ENCODE assay signal across 27 cellular contexts in the genomic region with DNA sequence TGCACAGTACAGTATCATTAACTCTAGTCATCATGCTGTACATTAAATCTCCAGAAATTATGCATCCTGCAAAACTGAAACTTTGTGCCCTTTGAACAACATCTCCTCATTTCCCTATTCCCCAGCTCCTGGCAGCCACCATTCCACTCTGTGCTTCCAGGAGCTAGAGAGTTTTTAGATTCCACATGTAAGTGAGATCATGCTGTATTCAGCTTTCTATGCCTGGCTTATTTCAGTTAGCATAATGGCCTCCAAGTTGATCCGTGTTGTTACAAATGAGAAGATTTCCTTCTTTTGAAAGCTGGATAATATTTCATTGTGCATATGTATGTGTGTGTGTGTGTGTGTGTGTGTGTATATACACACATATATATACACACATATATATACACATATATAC.
DNase-seq lines count a peak whose midpoint lies in the region; TF ChIP-seq lines count a peak whose summit lies in the region.
"Had no signal": no experiment of that assay in that cellular context is flagged by ENCODE, and none has a peak within 500 bp of the region (broad histone marks: within the 10 kb centered on the region; RNA-seq: fewer than 3 reads in every experiment).

No MANE protein-coding gene starts in this region.

- no peaks in the 10 kb centered on the region for H3K9me3 ChIP-seq in esophagus muscularis mucosa
- H3K9me3 ChIP-seq: A549; BE2C; BLaER1; BLaER1 treated with 17β-estradiol and CSF1 and Interleukin-3, amounts not matched to agents 10 nM and 100 nM; Caco-2 had no signal

- no peak for TF ChIP-seq CTCF in esophagus muscularis mucosa (IDR thresholded peaks at IDR 0.05)

- H3K27me3 ChIP-seq in esophagus muscularis mucosa = no peaks in the 10 kb centered on the region
- H3K27me3 ChIP-seq: BE2C; BLaER1; BLaER1 treated with 17β-estradiol and CSF1 and Interleukin-3, amounts not matched to agents 10 nM and 100 nM had no signal

- TF ChIP-seq POLR2A in esophagus muscularis mucosa (IDR thresholded peaks at IDR 0.05; ENCODE audit: low read depth) = no peak

- H3K4me3 ChIP-seq in esophagus muscularis mucosa = no peak overlapping the region
- H3K4me3 ChIP-seq: A549; BLaER1; BLaER1 treated with 17β-estradiol and CSF1 and Interleukin-3, amounts not matched to agents 10 nM and 100 nM had no signal

- no peak for TF ChIP-seq EP300 in esophagus muscularis mucosa (IDR thresholded peaks at IDR 0.05)

- 71% methylated on average over 1 of the region's 1 CpG for WGBS in esophagus muscularis mucosa

- intact Hi-C loops in esophagus muscularis mucosa (cut with DNase I) = no loop called here

- DNase-seq in esophagus muscularis mucosa (ENCODE audit: extremely low spot score) = peak; percentile 62
- DNase-seq in epidermal melanocyte (ENCODE audit: insufficient read length, low spot score) = no peak
- DNase-seq: 8988T; ACHN; AML-193; BE2C; C1 segment of cervical spinal cord; Caco-2; Calu3; CD4-positive, alpha-beta memory T cell; CD4-positive, alpha-beta T cell; CD4-positive, CD25-positive, alpha-beta regulatory T cell; CD8-positive, alpha-beta memory T cell; CD8-positive, alpha-beta T cell; COR-L47; DMS 273 treated with DMSO at 0.1 percent for 48 hours; DMS153; DMS53; DMS79; DMS79 treated with DMSO at 0.1 percent for 48 hours; DND-41; EL had no signal

- H3K4me1 ChIP-seq in esophagus muscularis mucosa = peaks cover 0 to 1% (median 0%) of the 10 kb centered on the region in 4 donors
- H3K4me1 ChIP-seq: A549, BE2C, Caco-2 had no signal

- H3K27ac ChIP-seq in esophagus muscularis mucosa (replicated peaks in 1 of 4) = no peak overlapping the region
- H3K27ac ChIP-seq: 22Rv1; A549; BLaER1; BLaER1 treated with 17β-estradiol and CSF1 and Interleukin-3, amounts not matched to agents 10 nM and 100 nM; C4-2B had no signal

- H3K36me3 ChIP-seq in esophagus muscularis mucosa = no peaks in the 10 kb centered on the region
- H3K36me3 ChIP-seq: BE2C; BLaER1; BLaER1 treated with 17β-estradiol and CSF1 and Interleukin-3, amounts not matched to agents 10 nM and 100 nM had no signal
